ENCODE assay signal across 2 cellular contexts in genomic region chr16:16116841-16117240, GRCh38.
TF ChIP-seq lines count a peak whose summit lies in the region.

No MANE protein-coding gene starts in this region.

TF ChIP-seq in IMR-90, 13 proteins besides CTCF, POLR2A, EP300 and RAD21:
- TF ChIP-seq NFE2L2 (IDR thresholded peaks at IDR 0.05; ENCODE audit: low read depth, low read length) (no peak), RFX5 (IDR thresholded peaks at IDR 0.05; ENCODE audit: low read depth, low read length) (no peak), BHLHE40 (IDR thresholded peaks at IDR 0.05; ENCODE audit: low read depth, low read length) (no peak)
- TF ChIP-seq, protein P1, sequence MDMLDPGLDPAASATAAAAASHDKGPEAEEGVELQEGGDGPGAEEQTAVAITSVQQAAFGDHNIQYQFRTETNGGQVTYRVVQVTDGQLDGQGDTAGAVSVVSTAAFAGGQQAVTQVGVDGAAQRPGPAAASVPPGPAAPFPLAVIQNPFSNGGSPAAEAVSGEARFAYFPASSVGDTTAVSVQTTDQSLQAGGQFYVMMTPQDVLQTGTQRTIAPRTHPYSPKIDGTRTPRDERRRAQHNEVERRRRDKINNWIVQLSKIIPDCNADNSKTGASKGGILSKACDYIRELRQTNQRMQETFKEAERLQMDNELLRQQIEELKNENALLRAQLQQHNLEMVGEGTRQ (IDR thresholded peaks at IDR 0.05; ENCODE audit: low read depth, low read length) = no peak

TF ChIP-seq in GM12878, 131 proteins besides CTCF, POLR2A, EP300 and RAD21 (continued from another document):
- TF ChIP-seq CBX3 (IDR thresholded peaks at IDR 0.05; ENCODE audit: borderline replicate concordance, low read depth) (no peak), GATAD2B (conservative IDR thresholded peaks at IDR 0.05; ENCODE audit: low read depth) (no peak)
